Comparison of ENCODE assay signal across 16 cellular contexts in genomic region chr19:28519950-28520861, GRCh38.
DNase-seq lines count a peak whose midpoint lies in the region; ATAC-seq and TF ChIP-seq lines count a peak whose summit lies in the region.
"Had no signal": no experiment of that assay in that cellular context is flagged by ENCODE, and none has a peak within 500 bp of the region (broad histone marks: within the 10 kb centered on the region; RNA-seq: fewer than 3 reads in every experiment).

No MANE protein-coding gene starts in this region.

- H3K27ac Mint-ChIP-seq in activated CD8-positive, alpha-beta T cell treated with anti-CD3 and anti-CD28 coated beads for 36 hours = no peak overlapping the region
- H3K27ac Mint-ChIP-seq: stimulated activated effector memory CD8-positive, alpha-beta T cell treated with anti-CD3 and anti-CD28 coated beads, Interleukin-12 subunit alpha, Interleukin-12 subunit beta, amount 100 ng/mL, for 72 hours had no signal

- DNase-seq in Ammon's horn (ENCODE audit: low spot score) = peak; percentile 34
- peak; percentile 94 for DNase-seq in NCI-H1105 treated with DMSO at 0.1 percent for 48 hours (lab: John Stamatoyannopoulos, UW)
- peak; percentile 36 to 69 (median 64) for DNase-seq in adrenal gland
- peak; percentile 4 for DNase-seq in myocyte (ENCODE audit: low read depth)
- DNase-seq in NCI-H82 treated with DMSO at 0.1 percent for 48 hours (lab: John Stamatoyannopoulos, UW; ENCODE audit: unreplicated experiment) = no peak
- DNase-seq in activated CD8-positive, alpha-beta T cell treated with anti-CD3 and anti-CD28 coated beads for 36 hours = no peak
- no peak for DNase-seq in HEK293T (ENCODE audit: extremely low spot score)
- DNase-seq in activated CD4-positive, alpha-beta T cell treated with anti-CD3 and anti-CD28 coated beads for 48 hours = no peak
- DNase-seq: activated effector memory CD4-positive, alpha-beta T cell treated with anti-CD3 and anti-CD28 coated beads, Interleukin-2, amount 50 U/mL, for 16 hours; DND-41; H7; mesenchymal stem cell; NK-92 treated with Interleukin-12 subunit alpha and Interleukin-12 subunit beta, amount 100 ng/mL, for 24 hours; ovary had no signal

- CTCF ChIA-PET in activated CD8-positive, alpha-beta T cell treated with anti-CD3 and anti-CD28 coated beads for 36 hours (lab: Charles Lee) = no interaction called here
- CTCF ChIA-PET in HEK293T (lab: Yijun Ruan, JAX) = no interaction called here

- intact Hi-C loops in adrenal gland (cut with DNase I) = no loop called here
- intact Hi-C loops in activated CD8-positive, alpha-beta T cell treated with anti-CD3 and anti-CD28 coated beads for 36 hours (cut with micrococcal nuclease) = no loop called here

- no peaks in the 10 kb centered on the region for H3K27me3 Mint-ChIP-seq in activated CD8-positive, alpha-beta T cell treated with anti-CD3 and anti-CD28 coated beads for 36 hours

- 50 to 62% (median 59%) methylated on average over 15 of the region's 15 CpGs for WGBS in adrenal gland, 4 donors

- TF ChIP-seq CTCF in adrenal gland (IDR thresholded peaks at IDR 0.05) = no peak
- no peak for TF ChIP-seq CTCF in activated CD8-positive, alpha-beta T cell treated with anti-CD3 and anti-CD28 coated beads for 36 hours (IDR thresholded peaks at IDR 0.05)

- no peaks in the 10 kb centered on the region for H3K4me1 ChIP-seq in adrenal gland (replicated peaks in 1 of 2)
- H3K4me1 ChIP-seq: breast epithelium had no signal

- no peaks in the 10 kb centered on the region for H3K9me3 ChIP-seq in adrenal gland (replicated peaks in 1 of 3)
- H3K9me3 ChIP-seq: breast epithelium, ovary had no signal

- no peaks in the 10 kb centered on the region for H3K36me3 ChIP-seq in adrenal gland (replicated peaks in 1 of 2)
- H3K36me3 ChIP-seq: breast epithelium, ovary had no signal

- POLR2A ChIA-PET in activated CD8-positive, alpha-beta T cell treated with anti-CD3 and anti-CD28 coated beads for 36 hours (lab: Charles Lee) = no interaction called here
- POLR2A ChIA-PET in HEK293T (lab: Yijun Ruan, JAX) = no interaction called here

- no peaks in the 10 kb centered on the region for H3K27me3 ChIP-seq in adrenal gland
- H3K27me3 ChIP-seq: breast epithelium, ovary had no signal

- no peak for TF ChIP-seq POLR2A in adrenal gland (IDR thresholded peaks at IDR 0.05)

- no peak for ATAC-seq in activated CD8-positive, alpha-beta T cell treated with anti-CD3 and anti-CD28 coated beads for 36 hours
- ATAC-seq: stimulated activated effector memory CD8-positive, alpha-beta T cell treated with anti-CD3 and anti-CD28 coated beads, Interleukin-12 subunit alpha, Interleukin-12 subunit beta, amount 100 ng/mL, for 72 hours had no signal

- H3K4me3 Mint-ChIP-seq in activated CD8-positive, alpha-beta T cell treated with anti-CD3 and anti-CD28 coated beads for 36 hours = no peak overlapping the region
- H3K4me3 Mint-ChIP-seq: stimulated activated effector memory CD8-positive, alpha-beta T cell treated with anti-CD3 and anti-CD28 coated beads, Interleukin-12 subunit alpha, Interleukin-12 subunit beta, amount 100 ng/mL, for 72 hours had no signal

- no peak overlapping the region for H3K27ac ChIP-seq in adrenal gland
- H3K27ac ChIP-seq: breast epithelium, ovary had no signal

- H3K4me1 Mint-ChIP-seq in activated CD8-positive, alpha-beta T cell treated with anti-CD3 and anti-CD28 coated beads for 36 hours (ENCODE audit: low read depth) = no peaks in the 10 kb centered on the region
- H3K4me1 Mint-ChIP-seq: stimulated activated effector memory CD8-positive, alpha-beta T cell treated with anti-CD3 and anti-CD28 coated beads, Interleukin-12 subunit alpha, Interleukin-12 subunit beta, amount 100 ng/mL, for 72 hours had no signal

- no peak overlapping the region for H3K4me3 ChIP-seq in adrenal gland
- H3K4me3 ChIP-seq: breast epithelium, ovary had no signal

- no peaks in the 10 kb centered on the region for H3K36me3 Mint-ChIP-seq in activated CD8-positive, alpha-beta T cell treated with anti-CD3 and anti-CD28 coated beads for 36 hours (ENCODE audit: low read depth)
- H3K36me3 Mint-ChIP-seq: stimulated activated effector memory CD8-positive, alpha-beta T cell treated with anti-CD3 and anti-CD28 coated beads, Interleukin-12 subunit alpha, Interleukin-12 subunit beta, amount 100 ng/mL, for 72 hours had no signal

- no peaks in the 10 kb centered on the region for H3K9me3 Mint-ChIP-seq in activated CD8-positive, alpha-beta T cell treated with anti-CD3 and anti-CD28 coated beads for 36 hours

TF ChIP-seq in HEK293T, 16 proteins besides CTCF, POLR2A, EP300 and RAD21:
- no peak for TF ChIP-seq PKNOX1 (IDR thresholded peaks at IDR 0.05)
- no peak for TF ChIP-seq LEF1 (IDR thresholded peaks at IDR 0.05; ENCODE audit: borderline replicate concordance)
- TF ChIP-seq BHLHE40 (IDR thresholded peaks at IDR 0.05; ENCODE audit: borderline replicate concordance) = no peak
- no peak for TF ChIP-seq TARDBP (IDR thresholded peaks at IDR 0.05)
- TF ChIP-seq FOXM1 (IDR thresholded peaks at IDR 0.05; ENCODE audit: borderline replicate concordance) = no peak
- TF ChIP-seq FOXA1 (IDR thresholded peaks at IDR 0.05) = no peak
- TF ChIP-seq HDGF (IDR thresholded peaks at IDR 0.05; ENCODE audit: borderline replicate concordance) = no peak
- no peak for TF ChIP-seq SP1 (IDR thresholded peaks at IDR 0.05)
- no peak for TF ChIP-seq CTBP1 (IDR thresholded peaks at IDR 0.05; ENCODE audit: borderline replicate concordance)
- TF ChIP-seq ARNT (IDR thresholded peaks at IDR 0.05) = no peak
- TF ChIP-seq L3MBTL2 (conservative IDR thresholded peaks at IDR 0.05) = no peak
- TF ChIP-seq ZNF384 (IDR thresholded peaks at IDR 0.05) = no peak
- no peak for TF ChIP-seq ELF4 (IDR thresholded peaks at IDR 0.05)
- no peak for TF ChIP-seq FOXK2 (IDR thresholded peaks at IDR 0.05)
- TF ChIP-seq NFRKB (IDR thresholded peaks at IDR 0.05) = no peak
- TF ChIP-seq SUZ12 (IDR thresholded peaks at IDR 0.05) = no peak

Comparison
In these comparisons a context has a peak if more than half of its experiments do, and no peak if none do; other contexts are left out.
1. DNase-seq: peak in Ammon's horn (single experiment), NCI-H1105 treated with DMSO at 0.1 percent for 48 hours (single experiment), adrenal gland (7 of 7) and myocyte (single experiment); none in NCI-H82 treated with DMSO at 0.1 percent for 48 hours (single experiment), activated CD8-positive, alpha-beta T cell treated with anti-CD3 and anti-CD28 coated beads for 36 hours (single experiment), HEK293T (single experiment) and activated CD4-positive, alpha-beta T cell treated with anti-CD3 and anti-CD28 coated beads for 48 hours (single experiment).